6 cellular contexts compared by ENCODE assay signal in genomic region chr1:152654110-152654509, GRCh38. TPM values are rescaled to one million over a fixed set of nuclear protein-coding genes. Genes with fewer than 3 reads are reported as not detected.
DNase-seq lines count a peak whose midpoint lies in the region; ATAC-seq lines count a peak whose summit lies in the region.

No MANE protein-coding gene starts in this region.

- peak; percentile 36 for DNase-seq in DMS79 treated with DMSO at 0.1 percent for 48 hours (lab: John Stamatoyannopoulos, UW)
- DNase-seq in DMS79 (lab: John Stamatoyannopoulos, UW), result no peak
- DNase-seq in NCI-H69 (lab: John Stamatoyannopoulos, UW), result peak; percentile 59
- peak; percentile 37 for DNase-seq in adipocyte (ENCODE audit: low read depth)
- peak; percentile 50 for DNase-seq in myocyte (ENCODE audit: low read depth)

- H3K4me1 ChIP-seq in adipocyte (ENCODE audit: control insufficient read depth, insufficient read depth, low read length), result no peaks in the 10 kb centered on the region

- H3K27me3 ChIP-seq in adipocyte (replicated peaks; ENCODE audit: control insufficient read depth, insufficient read depth, low read length), result no peaks in the 10 kb centered on the region

- H3K9me3 ChIP-seq in adipocyte (ENCODE audit: control insufficient read depth, low read length), result no peaks in the 10 kb centered on the region

- ATAC-seq in HG03378 (IDR thresholded peaks at IDR 0.05; ENCODE audit: unreplicated experiment), result no peak

- no peak overlapping the region for H3K4me3 ChIP-seq in adipocyte (ENCODE audit: low read length)

- H3K36me3 ChIP-seq in adipocyte (ENCODE audit: control insufficient read depth, insufficient read depth, low read length, severe bottlenecking), result no peaks in the 10 kb centered on the region

- H3K9ac ChIP-seq in adipocyte (ENCODE audit: low read length), result no peak overlapping the region

RNA-seq across cellular contexts. Expression of gene LCE2D, which starts 9.1 kb away (rescaled TPM):
- not detected in 2 replicates for total RNA-seq in myocyte
- not detected for polyA plus RNA-seq in myocyte (2012)

RNA-seq across cellular contexts. Expression of gene LCE2C, which starts 21.0 kb away (rescaled TPM):
- not detected in 2 replicates for total RNA-seq in myocyte
- polyA plus RNA-seq in myocyte (2012), result not detected

RNA-seq across cellular contexts. Expression of gene LCE3A, which starts 31.2 kb away (rescaled TPM):
- not detected in 2 replicates for total RNA-seq in myocyte
- polyA plus RNA-seq in myocyte (2012), result not detected

RNA-seq across cellular contexts. Expression of gene LCE2B, which starts 31.8 kb away (rescaled TPM):
- total RNA-seq in myocyte, result not detected in 2 replicates
- polyA plus RNA-seq in myocyte (2012), result not detected

RNA-seq across cellular contexts. Expression of gene LCE3B, which starts 40.5 kb away (rescaled TPM):
- total RNA-seq in myocyte, result not detected in 2 replicates
- polyA plus RNA-seq in myocyte (2012), result not detected
